ENCODE assay signal across 17 cellular contexts in genomic region chr10:115902596-115902995, GRCh38.
DNase-seq lines count a peak whose midpoint lies in the region; TF ChIP-seq lines count a peak whose summit lies in the region.
"Had no signal": no experiment of that assay in that cellular context is flagged by ENCODE, and none has a peak within 500 bp of the region (broad histone marks: within the 10 kb centered on the region; RNA-seq: fewer than 3 reads in every experiment).

No MANE protein-coding gene starts in this region.

- TF ChIP-seq CTCF in HEK293 (tag by site-specific recombination; IDR thresholded peaks at IDR 0.05) = no peak
- TF ChIP-seq CTCF in glutamatergic neuron (IDR thresholded peaks at IDR 0.05; ENCODE audit: partially characterized antibody, unreplicated experiment) = no peak
- no peak for TF ChIP-seq CTCF in osteoblast (IDR thresholded peaks at IDR 0.05; ENCODE audit: extremely low read depth, low read depth, low read length)

- no peak overlapping the region for H3K4me3 Mint-ChIP-seq in glutamatergic neuron (ENCODE audit: unreplicated experiment)
- H3K4me3 Mint-ChIP-seq: B cell; CD8-positive, alpha-beta memory T cell; IgD-negative memory B cell had no signal

- H3K36me3 ChIP-seq in GM23248 (ENCODE audit: low read depth) = no peaks in the 10 kb centered on the region
- no peaks in the 10 kb centered on the region for H3K36me3 ChIP-seq in HEK293 (ENCODE audit: control insufficient read depth in 2 of 2, insufficient read depth in 1 of 2, low read length in 2 of 2)
- no peaks in the 10 kb centered on the region for H3K36me3 ChIP-seq in osteoblast (ENCODE audit: insufficient read depth, low read length)
- H3K36me3 ChIP-seq: BLaER1 treated with 17β-estradiol and CSF1 and Interleukin-3, amounts not matched to agents 10 nM and 100 nM had no signal

- CTCF ChIA-PET in HEK293 (lab: Yijun Ruan, JAX) = no interaction called here

- no peak for DNase-seq in GM23248
- no peak for DNase-seq in glutamatergic neuron
- DNase-seq in osteoblast (ENCODE audit: insufficient read length, low spot score, missing footprints) = no peak
- no peak for DNase-seq in activated CD8-positive, alpha-beta memory T cell treated with anti-CD3 and anti-CD28 coated beads, Interleukin-2, amount 50 U/mL, for 4 hours
- DNase-seq in NCI-H774 (lab: John Stamatoyannopoulos, UW) = no peak
- DNase-seq: CD8-positive, alpha-beta memory T cell; COR-L47; DMS 273 treated with DMSO at 0.1 percent for 48 hours; DMS53; DND-41; GOT3; H7 had no signal

- no peak overlapping the region for H3K27ac ChIP-seq in GM23248
- no peak overlapping the region for H3K27ac ChIP-seq in HEK293 (ENCODE audit: extremely low read depth, low read depth, low read length)
- H3K27ac ChIP-seq in osteoblast (ENCODE audit: low read depth, low read length) = no peak overlapping the region
- H3K27ac ChIP-seq: BLaER1 treated with 17β-estradiol and CSF1 and Interleukin-3, amounts not matched to agents 10 nM and 100 nM had no signal

- H4K20me1 ChIP-seq in GM23248 (ENCODE audit: insufficient read depth) = no peaks in the 10 kb centered on the region
- H4K20me1 ChIP-seq in osteoblast (ENCODE audit: insufficient read depth, low read length) = no peaks in the 10 kb centered on the region
- H4K20me1 ChIP-seq: BLaER1 treated with 17β-estradiol and CSF1 and Interleukin-3, amounts not matched to agents 10 nM and 100 nM had no signal

- POLR2A ChIA-PET in HEK293 (lab: Yijun Ruan, JAX) = no interaction called here

- 62 to 64% methylated on average over 5 of the region's 5 CpGs for WGBS in GM23248 (ENCODE audit: low coverage in 1 of 2, low lambda C conversion rate in 2 of 2, missing lambda C conversion rate in 2 of 2), 2 experiments

- no peaks in the 10 kb centered on the region for H3K9me2 ChIP-seq in GM23248 (ENCODE audit: insufficient read depth)

- H3K27me3 Mint-ChIP-seq in glutamatergic neuron (ENCODE audit: unreplicated experiment) = no peaks in the 10 kb centered on the region
- H3K27me3 Mint-ChIP-seq: B cell; CD8-positive, alpha-beta memory T cell; IgD-negative memory B cell had no signal

- H3K9ac ChIP-seq in GM23248 = no peak overlapping the region
- H3K9ac ChIP-seq: BLaER1 treated with 17β-estradiol and CSF1 and Interleukin-3, amounts not matched to agents 10 nM and 100 nM had no signal

- peaks cover 4% of the 10 kb centered on the region for H3K9me3 Mint-ChIP-seq in glutamatergic neuron (ENCODE audit: unreplicated experiment)

- H3F3A ChIP-seq in GM23248 (ENCODE audit: insufficient read depth) = peaks cover 10% of the 10 kb centered on the region; the same call in 1 of the 2 replicates

- H3K4me2 ChIP-seq in GM23248 (ENCODE audit: unreplicated experiment) (no peak overlapping the region), osteoblast (ENCODE audit: insufficient read depth, low read length) (no peak overlapping the region)
- H3K4me2 ChIP-seq: BLaER1 treated with 17β-estradiol and CSF1 and Interleukin-3, amounts not matched to agents 10 nM and 100 nM had no signal

- H3K9me3 ChIP-seq in GM23248 (ENCODE audit: low read depth) (no peaks in the 10 kb centered on the region), HEK293 (ENCODE audit: control insufficient read depth, insufficient read depth, low read depth, low read length) (no peaks in the 10 kb centered on the region), osteoblast (ENCODE audit: low read depth, low read length) (no peaks in the 10 kb centered on the region)
- H3K9me3 ChIP-seq: BLaER1 treated with 17β-estradiol and CSF1 and Interleukin-3, amounts not matched to agents 10 nM and 100 nM had no signal

- peak overlapping the region; percentile 2 for H3K27ac Mint-ChIP-seq in glutamatergic neuron (ENCODE audit: unreplicated experiment)
- H3K27ac Mint-ChIP-seq: B cell; CD8-positive, alpha-beta memory T cell had no signal

- in situ Hi-C loops in GM23248 (cut with MboI) = no loop called here

- H3K4me3 ChIP-seq in GM23248 (no peak overlapping the region), HEK293 (ENCODE audit: low read depth, low read length) (no peak overlapping the region), osteoblast (ENCODE audit: insufficient read depth, low read length) (no peak overlapping the region)
- H3K4me3 ChIP-seq: BLaER1 treated with 17β-estradiol and CSF1 and Interleukin-3, amounts not matched to agents 10 nM and 100 nM; GM12878 had no signal

- no peaks in the 10 kb centered on the region for H3K36me3 Mint-ChIP-seq in glutamatergic neuron (ENCODE audit: unreplicated experiment)
- H3K36me3 Mint-ChIP-seq: CD8-positive, alpha-beta memory T cell; IgD-negative memory B cell had no signal

- H2AFZ ChIP-seq in GM23248 (peak overlapping the region; percentile 54; the same call in 1 of the 2 replicates), osteoblast (ENCODE audit: low read length) (peak overlapping the region; percentile 61)

- H3K4me1 ChIP-seq in GM23248 (ENCODE audit: insufficient read depth) (peaks cover 7% of the 10 kb centered on the region), HEK293 (ENCODE audit: control insufficient read depth, insufficient read depth, low read length) (no peaks in the 10 kb centered on the region), osteoblast (ENCODE audit: insufficient read depth, low read length) (peaks cover 6% of the 10 kb centered on the region)
- H3K4me1 ChIP-seq: BLaER1 treated with 17β-estradiol and CSF1 and Interleukin-3, amounts not matched to agents 10 nM and 100 nM had no signal

- H3K4me1 Mint-ChIP-seq in glutamatergic neuron (ENCODE audit: low read depth, unreplicated experiment) = peaks cover 18% of the 10 kb centered on the region
- H3K4me1 Mint-ChIP-seq: B cell; CD8-positive, alpha-beta memory T cell; IgD-negative memory B cell had no signal

- H3K79me2 ChIP-seq in GM23248 (ENCODE audit: insufficient read depth) = no peaks in the 10 kb centered on the region
- H3K79me2 ChIP-seq in osteoblast (ENCODE audit: insufficient read depth, low read length) = no peaks in the 10 kb centered on the region

- H3K27me3 ChIP-seq in GM23248 (replicated peaks; ENCODE audit: insufficient read depth) (no peaks in the 10 kb centered on the region), osteoblast (ENCODE audit: insufficient read depth, low read length) (no peaks in the 10 kb centered on the region)
- H3K27me3 ChIP-seq: BLaER1 treated with 17β-estradiol and CSF1 and Interleukin-3, amounts not matched to agents 10 nM and 100 nM had no signal

TF ChIP-seq in HEK293, 187 proteins besides CTCF, POLR2A, EP300 and RAD21:
- TF ChIP-seq ZNF701 (tag by site-specific recombination; IDR thresholded peaks at IDR 0.05) (peak; percentile 94), ZNF621 (tag by site-specific recombination; IDR thresholded peaks at IDR 0.05) (no peak)
- TF ChIP-seq, protein P1, sequence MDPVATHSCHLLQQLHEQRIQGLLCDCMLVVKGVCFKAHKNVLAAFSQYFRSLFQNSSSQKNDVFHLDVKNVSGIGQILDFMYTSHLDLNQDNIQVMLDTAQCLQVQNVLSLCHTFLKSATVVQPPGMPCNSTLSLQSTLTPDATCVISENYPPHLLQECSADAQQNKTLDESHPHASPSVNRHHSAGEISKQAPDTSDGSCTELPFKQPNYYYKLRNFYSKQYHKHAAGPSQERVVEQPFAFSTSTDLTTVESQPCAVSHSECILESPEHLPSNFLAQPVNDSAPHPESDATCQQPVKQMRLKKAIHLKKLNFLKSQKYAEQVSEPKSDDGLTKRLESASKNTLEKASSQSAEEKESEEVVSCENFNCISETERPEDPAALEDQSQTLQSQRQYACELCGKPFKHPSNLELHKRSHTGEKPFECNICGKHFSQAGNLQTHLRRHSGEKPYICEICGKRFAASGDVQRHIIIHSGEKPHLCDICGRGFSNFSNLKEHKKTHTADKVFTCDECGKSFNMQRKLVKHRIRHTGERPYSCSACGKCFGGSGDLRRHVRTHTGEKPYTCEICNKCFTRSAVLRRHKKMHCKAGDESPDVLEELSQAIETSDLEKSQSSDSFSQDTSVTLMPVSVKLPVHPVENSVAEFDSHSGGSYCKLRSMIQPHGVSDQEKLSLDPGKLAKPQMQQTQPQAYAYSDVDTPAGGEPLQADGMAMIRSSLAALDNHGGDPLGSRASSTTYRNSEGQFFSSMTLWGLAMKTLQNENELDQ (tag by site-specific recombination; IDR thresholded peaks at IDR 0.05; ENCODE audit: low read depth) = no peak
